Comparison of ENCODE assay signal across 2 cellular contexts in genomic region chr9:125425901-125426515, GRCh38.
A peak's percentile ranks its signal among the peaks of the same experiment; 100 is the strongest.
TF ChIP-seq lines count a peak whose summit lies in the region.

No MANE protein-coding gene starts in this region.

TF ChIP-seq in IMR-90, 13 proteins besides CTCF, POLR2A, EP300 and RAD21:
- no peak for TF ChIP-seq BHLHE40 (IDR thresholded peaks at IDR 0.05; ENCODE audit: low read depth, low read length)
- TF ChIP-seq MAZ (IDR thresholded peaks at IDR 0.05; ENCODE audit: borderline replicate concordance, low read depth, low read length) = no peak
- no peak for TF ChIP-seq USF2 (IDR thresholded peaks at IDR 0.05; ENCODE audit: low read depth, low read length)
- TF ChIP-seq MAFK (IDR thresholded peaks at IDR 0.05; ENCODE audit: low read depth, low read length) = no peak
- TF ChIP-seq CHD1 (IDR thresholded peaks at IDR 0.05; ENCODE audit: low read depth, low read length) = no peak
- no peak for TF ChIP-seq MXI1 (IDR thresholded peaks at IDR 0.05; ENCODE audit: borderline replicate concordance, low read depth, low read length)
- no peak for TF ChIP-seq RFX5 (IDR thresholded peaks at IDR 0.05; ENCODE audit: low read depth, low read length)
- no peak for TF ChIP-seq CEBPB (IDR thresholded peaks at IDR 0.05; ENCODE audit: low read depth, low read length)
- no peak for TF ChIP-seq FOS (IDR thresholded peaks at IDR 0.05; ENCODE audit: low read depth, low read length)
- TF ChIP-seq RCOR1 (IDR thresholded peaks at IDR 0.05; ENCODE audit: insufficient replicate concordance, low read length) = no peak
- TF ChIP-seq NFE2L2 (IDR thresholded peaks at IDR 0.05; ENCODE audit: low read depth, low read length) = no peak

TF ChIP-seq in K562, 482 proteins besides CTCF, POLR2A, EP300 and RAD21 (continues in another document):
- TF ChIP-seq HDAC8 (tag; IDR thresholded peaks at IDR 0.05) (peak; percentile 86; the same call in 1 of the 2 replicates), SNAPC5 (CRISPR knock-in tag; IDR thresholded peaks at IDR 0.05) (no peak), SIX5 (IDR thresholded peaks at IDR 0.05; ENCODE audit: borderline replicate concordance in 1 of 2, insufficient read depth in 1 of 2, low read depth in 1 of 2, low read length in 2 of 2) (no peak), PBX2 (CRISPR knock-in tag; IDR thresholded peaks at IDR 0.05; ENCODE audit: low read depth) (no peak), PBX2 (tag; conservative IDR thresholded peaks at IDR 0.05; ENCODE audit: low read depth) (no peak), ZNF644 (tag; IDR thresholded peaks at IDR 0.05; ENCODE audit: low read depth) (peak; percentile 80), TEAD4 (IDR thresholded peaks at IDR 0.05; ENCODE audit: low read length) (no peak), TEAD4 (CRISPR knock-in tag; IDR thresholded peaks at IDR 0.05; ENCODE audit: borderline replicate concordance) (no peak), PML (IDR thresholded peaks at IDR 0.05; ENCODE audit: low read length) (no peak), MCM2 (IDR thresholded peaks at IDR 0.05; ENCODE audit: low read depth) (no peak), PYGO2 (tag; IDR thresholded peaks at IDR 0.05) (peak; percentile 30; the same call in 1 of the 2 replicates), SNIP1 (IDR thresholded peaks at IDR 0.05; ENCODE audit: low read depth) (no peak), NR2C1 (IDR thresholded peaks at IDR 0.05) (no peak), NR2C1 (tag; IDR thresholded peaks at IDR 0.05) (peak; percentile 53; the same call in 1 of the 2 replicates), ZNF583 (CRISPR knock-in tag; IDR thresholded peaks at IDR 0.05) (peak; percentile 55; the same call in 1 of the 2 replicates), ZBED1 (IDR thresholded peaks at IDR 0.05) (no peak), KDM1A (IDR thresholded peaks at IDR 0.05) (no peak), ZNF740 (CRISPR knock-in tag; IDR thresholded peaks at IDR 0.05) (no peak), ZNF740 (tag; IDR thresholded peaks at IDR 0.05) (no peak), THRA (IDR thresholded peaks at IDR 0.05) (no peak), CLOCK (CRISPR knock-in tag; IDR thresholded peaks at IDR 0.05; ENCODE audit: borderline replicate concordance) (no peak), SRF (CRISPR knock-in tag; IDR thresholded peaks at IDR 0.05) (no peak), RHOXF2B (CRISPR knock-in tag; conservative IDR thresholded peaks at IDR 0.05) (no peak), ZNF76 (CRISPR knock-in tag; IDR thresholded peaks at IDR 0.05; ENCODE audit: borderline replicate concordance) (no peak), ZNF592 (IDR thresholded peaks at IDR 0.05) (peak; percentile 71; the same call in 1 of the 2 replicates), ARID2 (IDR thresholded peaks at IDR 0.05) (no peak), ZNF41 (CRISPR knock-in tag; conservative IDR thresholded peaks at IDR 0.05) (0 out of 2 replicates have a peak, but pooled peaks have one; percentile 38), PTRF (tag; IDR thresholded peaks at IDR 0.05) (peak; percentile 59; the same call in 1 of the 2 replicates), ZFP30 (CRISPR knock-in tag; IDR thresholded peaks at IDR 0.05; ENCODE audit: borderline replicate concordance) (no peak), MBD1 (CRISPR knock-in tag; IDR thresholded peaks at IDR 0.05) (no peak), ZBTB1 (CRISPR knock-in tag; IDR thresholded peaks at IDR 0.05; ENCODE audit: borderline replicate concordance, low read depth) (no peak), BDP1 (IDR thresholded peaks at IDR 0.05; ENCODE audit: insufficient read depth, insufficient read length) (no peak), FOXA1 (IDR thresholded peaks at IDR 0.05; ENCODE audit: borderline replicate concordance) (no peak), SOX6 (IDR thresholded peaks at IDR 0.05) (no peak), ZNF766 (CRISPR knock-in tag; conservative IDR thresholded peaks at IDR 0.05) (0 out of 2 replicates have a peak, but pooled peaks have one; percentile 46), PRDM10 (IDR thresholded peaks at IDR 0.05; ENCODE audit: partially characterized antibody) (no peak), HLTF (IDR thresholded peaks at IDR 0.05) (no peak), SETDB1 (IDR thresholded peaks at IDR 0.05; ENCODE audit: low read length) (no peak), CTBP1 (IDR thresholded peaks at IDR 0.05; ENCODE audit: borderline replicate concordance) (no peak), MEF2D (tag; conservative IDR thresholded peaks at IDR 0.05; ENCODE audit: low read depth) (peak; percentile 69; the same call in 1 of the 2 replicates), MIER1 (IDR thresholded peaks at IDR 0.05; ENCODE audit: low read depth) (no peak), TAF1 (IDR thresholded peaks at IDR 0.05; ENCODE audit: control insufficient read depth, extremely low read depth, insufficient read depth, low read length, severe bottlenecking) (no peak), YY1 (IDR thresholded peaks at IDR 0.05; ENCODE audit: borderline replicate concordance in 1 of 3, control insufficient read depth in 1 of 3, extremely low read depth in 1 of 3, insufficient read depth in 3 of 3, insufficient read length in 1 of 3, insufficient replicate concordance in 2 of 3, low read depth in 1 of 3, low read length in 2 of 3) (peak; percentile 70 to 95 (median 84)), TRIM24 (IDR thresholded peaks at IDR 0.05) (no peak), ZNF311 (CRISPR knock-in tag; IDR thresholded peaks at IDR 0.05) (peak; percentile 59; the same call in 1 of the 2 replicates)
